8 cellular contexts compared by ENCODE assay signal in genomic region chr5:112420111-112420864, GRCh38. TPM values are rescaled to one million over a fixed set of nuclear protein-coding genes. Genes with fewer than 3 reads are reported as not detected.
A peak's percentile ranks its signal among the peaks of the same experiment; 100 is the strongest.
DNase-seq lines count a peak whose midpoint lies in the region; ATAC-seq, FAIRE-seq and TF ChIP-seq lines count a peak whose summit lies in the region.

No MANE protein-coding gene starts in this region.

- peak overlapping the region; percentile 72; the same call in 1 of the 2 replicates for H2BK5ac ChIP-seq in H1 (ENCODE audit: low read depth, low read length)

- H3K4me2 ChIP-seq in H1 (ENCODE audit: insufficient read depth in 1 of 2, low read depth in 2 of 2, low read length in 2 of 2) = peak overlapping the region; percentile 94 to 96

- peaks cover 5 to 43% (median 23%) of the 10 kb centered on the region in 4 experiments for H3K27me3 ChIP-seq in H1 (replicated peaks in 1 of 4; ENCODE audit: control insufficient read depth in 3 of 4, extremely low read depth in 1 of 4, insufficient read depth in 3 of 4, low read length in 3 of 4)

- H3K9me3 ChIP-seq in H1 (ENCODE audit: insufficient read depth in 2 of 2, low read depth in 1 of 2, low read length in 1 of 2) = no peaks in the 10 kb centered on the region

- no peak overlapping the region for H3K14ac ChIP-seq in H1 (ENCODE audit: insufficient read length)

- H3K79me2 ChIP-seq in H1 (ENCODE audit: control insufficient read depth in 1 of 2, insufficient read depth in 2 of 2, low read length in 2 of 2) = no peaks in the 10 kb centered on the region

- no peak for TF ChIP-seq POLR2A in H1 (IDR thresholded peaks at IDR 0.05; ENCODE audit: control extremely low read depth in 1 of 2, low read depth in 2 of 2, low read length in 2 of 2)
- no peak for TF ChIP-seq POLR2A in lower leg skin (IDR thresholded peaks at IDR 0.05)

- H3K23ac ChIP-seq in H1 (ENCODE audit: insufficient read length) = no peak overlapping the region

- 6% methylated on average over 37 of the region's 51 CpGs; no CpG with 5 or more reads in 1 of the 2 experiments for WGBS in H1 (ENCODE audit: extremely low coverage in 1 of 2, insufficient coverage in 1 of 2, insufficient read length in 1 of 2, insufficient replicate concordance in 2 of 2, low coverage in 1 of 2, low lambda C conversion rate in 2 of 2, missing lambda C conversion rate in 1 of 2), 2 experiments
- WGBS in lower leg skin, 2 donors = 8 to 12% methylated on average over 17 to 26 of the region's 51 CpGs

- ATAC-seq in HG02610 (IDR thresholded peaks at IDR 0.05; ENCODE audit: unreplicated experiment) = peak; percentile 84
- ATAC-seq in stimulated activated memory B cell treated with anti-CD40 and anti-IgM and Interleukin-4, amounts not matched to agents 10 μg/mL and 1 μg/mL and 100 μg/mL, for 72 hours = peak; percentile 91

- CTCF ChIA-PET in H1 (lab: Charles Lee; ENCODE audit: partially characterized antibody) = interaction anchor here (0.6 to 8.7 kb wide), 66 partner anchors 10 to 870 kb away, joined by 3 to 77 read pairs (median 6); no protein-coding TSS in a partner anchor

- H3K27me3 Mint-ChIP-seq in T-helper 1 cell treated with Interleukin-12 subunit alpha and Interleukin-12 subunit beta and Interleukin-4 antibody, amounts not matched to agents 30 μg/mL and 1 μg/mL, for 36 hours (ENCODE audit: low read depth) = peaks cover 72% of the 10 kb centered on the region
- peaks cover 39% of the 10 kb centered on the region for H3K27me3 Mint-ChIP-seq in stimulated activated memory B cell treated with anti-CD40 and anti-IgM and Interleukin-4, amounts not matched to agents 10 μg/mL and 1 μg/mL and 100 μg/mL, for 72 hours

- H3K4ac ChIP-seq in H1 (replicated peaks; ENCODE audit: insufficient read length, low read depth, low read length) = no peak overlapping the region

- H3K9ac ChIP-seq in H1 (replicated peaks in 1 of 4; ENCODE audit: extremely low read depth in 1 of 4, low read depth in 3 of 4, low read length in 3 of 4) = peak overlapping the region in 2 of 4 experiments; percentile 48 to 55; a peak in 3 of 7 replicates

- TF ChIP-seq EP300 in H1 (IDR thresholded peaks at IDR 0.05; ENCODE audit: borderline replicate concordance in 1 of 2, low read depth in 2 of 2, low read length in 2 of 2) = no peak; a peak in 1 of 3 replicates

- peak overlapping the region; percentile 25 for H3K4me3 Mint-ChIP-seq in T-helper 1 cell treated with Interleukin-12 subunit alpha and Interleukin-12 subunit beta and Interleukin-4 antibody, amounts not matched to agents 30 μg/mL and 1 μg/mL, for 36 hours
- peak overlapping the region; percentile 86 for H3K4me3 Mint-ChIP-seq in stimulated activated memory B cell treated with anti-CD40 and anti-IgM and Interleukin-4, amounts not matched to agents 10 μg/mL and 1 μg/mL and 100 μg/mL, for 72 hours

- H3K36me3 Mint-ChIP-seq in T-helper 1 cell treated with Interleukin-12 subunit alpha and Interleukin-12 subunit beta and Interleukin-4 antibody, amounts not matched to agents 30 μg/mL and 1 μg/mL, for 36 hours (ENCODE audit: low read depth) = no peaks in the 10 kb centered on the region
- no peaks in the 10 kb centered on the region for H3K36me3 Mint-ChIP-seq in stimulated activated memory B cell treated with anti-CD40 and anti-IgM and Interleukin-4, amounts not matched to agents 10 μg/mL and 1 μg/mL and 100 μg/mL, for 72 hours

- TF ChIP-seq RAD21 in H1 (IDR thresholded peaks at IDR 0.05 in 1 of 2, conservative IDR thresholded peaks at IDR 0.05 in 1 of 2; ENCODE audit: low read depth in 2 of 2, low read length in 2 of 2) = peak; percentile 87 to 94

- H2AK5ac ChIP-seq in H1 (ENCODE audit: low read depth, low read length) = no peak overlapping the region

- H3K36me3 ChIP-seq in H1 (ENCODE audit: control insufficient read depth in 2 of 4, insufficient read depth in 4 of 4, low read length in 3 of 4) = no peaks in the 10 kb centered on the region

- DNase-seq in 8988T (peak; percentile 66), GM12865 (ENCODE audit: low read depth) (peak; percentile 86), NAMALWA (ENCODE audit: low spot score) (peak; percentile 73), H1 (ENCODE audit: low read depth in 1 of 2, low spot score in 2 of 2) (peak; percentile 51 to 90), lower leg skin (ENCODE audit: low spot score in 2 of 2) (peak; percentile 74 to 96)

- H4K91ac ChIP-seq in H1 (replicated peaks; ENCODE audit: insufficient read length, low read length) = peak overlapping the region; percentile 97

- no peak overlapping the region for H3K27ac ChIP-seq in H1 (ENCODE audit: low read depth, low read length)

- POLR2A ChIA-PET in H1 (lab: Charles Lee; ENCODE audit: partially characterized antibody) = interaction anchor here (1.0 to 4.4 kb wide), 5 partner anchors 10 to 259 kb away, joined by 3 to 24 read pairs (median 6); no protein-coding TSS in a partner anchor

- no peak overlapping the region for H3K27ac Mint-ChIP-seq in T-helper 1 cell treated with Interleukin-12 subunit alpha and Interleukin-12 subunit beta and Interleukin-4 antibody, amounts not matched to agents 30 μg/mL and 1 μg/mL, for 36 hours
- H3K27ac Mint-ChIP-seq in stimulated activated memory B cell treated with anti-CD40 and anti-IgM and Interleukin-4, amounts not matched to agents 10 μg/mL and 1 μg/mL and 100 μg/mL, for 72 hours = no peak overlapping the region

- no peak overlapping the region for H4K8ac ChIP-seq in H1 (ENCODE audit: extremely low read depth, insufficient read depth, low read length)

- intact Hi-C loops in lower leg skin (cut with DNase I; ENCODE audit: low total_unique reads) = no loop called here

- H3K79me1 ChIP-seq in H1 (ENCODE audit: low read depth, low read length) = no peaks in the 10 kb centered on the region

- no peak overlapping the region for H2BK15ac ChIP-seq in H1 (ENCODE audit: low read length)

- FAIRE-seq in H1 (lab: Jason Lieb, UNC) = no peak

- peak; percentile 86 for TF ChIP-seq CTCF in GM12865 (IDR thresholded peaks at IDR 0.05; ENCODE audit: insufficient read depth, low read depth, low read length, missing control alignments)
- TF ChIP-seq CTCF in H1 (IDR thresholded peaks at IDR 0.05; ENCODE audit: control extremely low read depth in 1 of 3, insufficient read depth in 1 of 3, low read depth in 1 of 3, low read length in 3 of 3) = peak; percentile 90 to 96 (median 91)
- TF ChIP-seq CTCF in lower leg skin (IDR thresholded peaks at IDR 0.05) = peak in 1 of 3 donors; percentile 23

- 0 out of 2 replicates have a peak overlapping the region, but pooled peaks have one; percentile 92 for H2BK12ac ChIP-seq in H1 (ENCODE audit: low read depth, low read length)

- H3K23me2 ChIP-seq in H1 (ENCODE audit: low read depth, low read length) = peaks cover 10% of the 10 kb centered on the region

- peaks cover 6% of the 10 kb centered on the region for H3K4me1 Mint-ChIP-seq in T-helper 1 cell treated with Interleukin-12 subunit alpha and Interleukin-12 subunit beta and Interleukin-4 antibody, amounts not matched to agents 30 μg/mL and 1 μg/mL, for 36 hours (ENCODE audit: low read depth)
- H3K4me1 Mint-ChIP-seq in stimulated activated memory B cell treated with anti-CD40 and anti-IgM and Interleukin-4, amounts not matched to agents 10 μg/mL and 1 μg/mL and 100 μg/mL, for 72 hours = peaks cover 14% of the 10 kb centered on the region

- H3K9me3 Mint-ChIP-seq in T-helper 1 cell treated with Interleukin-12 subunit alpha and Interleukin-12 subunit beta and Interleukin-4 antibody, amounts not matched to agents 30 μg/mL and 1 μg/mL, for 36 hours = no peaks in the 10 kb centered on the region
- H3K9me3 Mint-ChIP-seq in stimulated activated memory B cell treated with anti-CD40 and anti-IgM and Interleukin-4, amounts not matched to agents 10 μg/mL and 1 μg/mL and 100 μg/mL, for 72 hours = peaks cover 6% of the 10 kb centered on the region

- H3K4me3 ChIP-seq in GM12865 (ENCODE audit: low read depth, low read length) = peak overlapping the region; percentile 84
- peak overlapping the region; percentile 60 to 88 (median 80) for H3K4me3 ChIP-seq in H1 (ENCODE audit: extremely low read depth in 1 of 4, insufficient read depth in 2 of 4, low read depth in 3 of 4, low read length in 4 of 4)
- H3K4me3 ChIP-seq in lower leg skin (ENCODE audit: low read depth, poor library complexity, severe bottlenecking) = peak overlapping the region; percentile 84

- H2BK20ac ChIP-seq in H1 (ENCODE audit: low read length) = no peak overlapping the region

- H3K18ac ChIP-seq in H1 (ENCODE audit: extremely low read depth, low read length) = peak overlapping the region; percentile 93; the same call in 1 of the 2 replicates

- H2BK120ac ChIP-seq in H1 (replicated peaks; ENCODE audit: low read depth, low read length) = no peak overlapping the region

- H3K4me1 ChIP-seq in H1 (replicated peaks in 1 of 4; ENCODE audit: control insufficient read depth in 3 of 4, insufficient read depth in 4 of 4, low read length in 3 of 4) = peaks cover 0 to 10% (median under 1%) of the 10 kb centered on the region in 4 experiments; a peak in 2 of 7 replicates

- no peak overlapping the region for H3K56ac ChIP-seq in H1 (replicated peaks; ENCODE audit: insufficient read length, low read depth, low read length)

- peak overlapping the region; percentile 26 for H4K5ac ChIP-seq in H1 (ENCODE audit: insufficient read length, low read depth, low read length)

- peak overlapping the region; percentile 84; the same call in 1 of the 2 replicates for H2AFZ ChIP-seq in H1 (ENCODE audit: low read length)

- peaks cover 0 to 2% of the 10 kb centered on the region in 2 experiments for H4K20me1 ChIP-seq in H1 (replicated peaks in 1 of 2; ENCODE audit: control insufficient read depth in 1 of 2, insufficient read depth in 2 of 2, low read length in 2 of 2)

TF ChIP-seq in H1, 55 proteins besides CTCF, POLR2A, EP300 and RAD21 (continues in another document):
- 0 out of 2 replicates have a peak, but pooled peaks have one; percentile 15 for TF ChIP-seq TAF1 (IDR thresholded peaks at IDR 0.05; ENCODE audit: low read depth, low read length)
- TF ChIP-seq SP1 (IDR thresholded peaks at IDR 0.05; ENCODE audit: low read depth, low read length) = no peak
- TF ChIP-seq NANOG (IDR thresholded peaks at IDR 0.05; ENCODE audit: insufficient read depth, low read depth, low read length, poor library complexity, severe bottlenecking) = peak; percentile 66
- no peak for TF ChIP-seq CBX5 (IDR thresholded peaks at IDR 0.05; ENCODE audit: low read depth, low read length)
- TF ChIP-seq KDM4A (IDR thresholded peaks at IDR 0.05; ENCODE audit: low read depth, low read length, severe bottlenecking) = peak; percentile 99
- TF ChIP-seq ASH2L (IDR thresholded peaks at IDR 0.05; ENCODE audit: low read length) = peak; percentile 56

RNA-seq across cellular contexts. Expression of gene EPB41L4A, which starts 1.2 kb away (rescaled TPM):
- total RNA-seq in H1 (2021; fragmentation: NEBNext Ultra II Directional; extraction: Animal tissue kit (Norgen Biotek cat#: 25700)) = 4.6 and 6.1 TPM in 2 replicates
- polyA plus RNA-seq in H1 (2011; rRNA removed) = 1.1 and 1.6 TPM in 2 replicates
- 1.9 TPM for polyA plus RNA-seq in H1 (2011; cell fraction: cytosol; rRNA removed)
- 0.91 TPM for polyA plus RNA-seq in H1 (2011; cell fraction: nucleus; rRNA removed)
- polyA plus RNA-seq in H1 (2012, experiment 1 of 2) = 2.3 to 3.3 TPM (median 2.6 TPM) in 4 replicates
- 0.83 TPM for polyA plus RNA-seq in H1 (2012, experiment 2 of 2)
- 3.4 TPM for polyA plus RNA-seq in H1 (2013, experiment 1 of 2)
- polyA plus RNA-seq in H1 (2013, experiment 2 of 2) = 3.2 TPM
- 4.1 and 5.4 TPM in 2 replicates for polyA minus RNA-seq in H1 (2011; rRNA and poly(A)+ RNA removed)
- polyA minus RNA-seq in H1 (2011; cell fraction: cytosol; rRNA and poly(A)+ RNA removed) = 2.3 TPM
- 13.5 TPM for polyA minus RNA-seq in H1 (2011; cell fraction: nucleus; rRNA and poly(A)+ RNA removed)
- total RNA-seq in lower leg skin = 10 to 100 TPM in 3 of 4 donors, 1 to 10 TPM in 1; 9.1 to 16.2 (median 14.1) TPM
